In genomic region chr6:114390176-114390575, GRCh38 we compare ENCODE assay signal across 18 cellular contexts. TPM values are rescaled to one million over a fixed set of nuclear protein-coding genes. Genes with fewer than 3 reads are reported as not detected.
DNase-seq lines count a peak whose midpoint lies in the region; ATAC-seq and TF ChIP-seq lines count a peak whose summit lies in the region.
"Had no signal": no experiment of that assay in that cellular context is flagged by ENCODE, and none has a peak within 500 bp of the region (broad histone marks: within the 10 kb centered on the region; RNA-seq: fewer than 3 reads in every experiment).

No MANE protein-coding gene starts in this region.

- no peak for TF ChIP-seq CTCF in WTC11 (IDR thresholded peaks at IDR 0.05)

- no peaks in the 10 kb centered on the region for H3K4me1 ChIP-seq in right cardiac atrium (ENCODE audit: control insufficient read depth, insufficient read depth, low read length)
- H3K4me1 ChIP-seq: BLaER1 treated with 17β-estradiol and CSF1 and Interleukin-3, amounts not matched to agents 10 nM and 100 nM had no signal

- POLR2A ChIA-PET in WTC11 (lab: Charles Lee), result no interaction called here

- no peaks in the 10 kb centered on the region for H3K27me3 ChIP-seq in right cardiac atrium (ENCODE audit: control insufficient read depth, insufficient read depth)
- H3K27me3 ChIP-seq: BLaER1 treated with 17β-estradiol and CSF1 and Interleukin-3, amounts not matched to agents 10 nM and 100 nM had no signal

- no peak overlapping the region for H3K27ac ChIP-seq in right cardiac atrium (ENCODE audit: low read length)
- H3K27ac ChIP-seq: BLaER1 treated with 17β-estradiol and CSF1 and Interleukin-3, amounts not matched to agents 10 nM and 100 nM; PC-9 had no signal

- WGBS in right cardiac atrium, result 76% methylated on average over 2 of the region's 2 CpGs

- CTCF ChIA-PET in WTC11 (lab: Charles Lee), result no interaction called here

- DNase-seq in Daoy (ENCODE audit: low read depth) (peak; percentile 2), HT1080 (ENCODE audit: low read depth) (peak; percentile 59), WTC11 (ENCODE audit: low spot score) (no peak), islet precursor cell (peak; percentile 53), DMS 273 treated with DMSO at 0.1 percent for 48 hours (lab: John Stamatoyannopoulos, UW) (no peak), right cardiac atrium (no peak), NCI-H1930 (lab: John Stamatoyannopoulos, UW) (no peak), NOMO-1 treated with DMSO at 0.1 percent for 48 hours (lab: John Stamatoyannopoulos, UW; ENCODE audit: unreplicated experiment) (no peak)
- DNase-seq: CD8-positive, alpha-beta T cell; DND-41; KG1; NCI-H1417; NCI-H187; NCI-H345; NCI-H524 treated with DMSO at 0.1 percent for 48 hours; PC-9 had no signal

- no peaks in the 10 kb centered on the region for H3K36me3 Mint-ChIP-seq in WTC11
- H3K36me3 Mint-ChIP-seq: CD8-positive, alpha-beta T cell had no signal

- no peaks in the 10 kb centered on the region for H3K27me3 Mint-ChIP-seq in WTC11 (ENCODE audit: low read depth)

- intact Hi-C loops in right cardiac atrium (cut with DNase I), result no loop called here

- ATAC-seq in WTC11, result peak; percentile 24; the same call in 1 of the 2 replicates
- ATAC-seq in right cardiac atrium, result no peak
- ATAC-seq: CD8-positive, alpha-beta T cell had no signal

- H3K9me3 Mint-ChIP-seq in WTC11, result no peaks in the 10 kb centered on the region
- H3K9me3 Mint-ChIP-seq: CD8-positive, alpha-beta T cell had no signal

- no peak overlapping the region for H3K4me3 Mint-ChIP-seq in WTC11
- H3K4me3 Mint-ChIP-seq: CD8-positive, alpha-beta T cell had no signal

- H3K4me3 ChIP-seq in right cardiac atrium (ENCODE audit: low read length), result no peak overlapping the region
- H3K4me3 ChIP-seq: BLaER1 treated with 17β-estradiol and CSF1 and Interleukin-3, amounts not matched to agents 10 nM and 100 nM; PC-9 had no signal

- peaks cover 56% of the 10 kb centered on the region for H3K4me1 Mint-ChIP-seq in WTC11

- no peaks in the 10 kb centered on the region for H3K9me3 ChIP-seq in right cardiac atrium (ENCODE audit: control insufficient read depth, low read length)
- H3K9me3 ChIP-seq: BLaER1 treated with 17β-estradiol and CSF1 and Interleukin-3, amounts not matched to agents 10 nM and 100 nM had no signal

- H3K27ac Mint-ChIP-seq in WTC11, result no peak overlapping the region
- H3K27ac Mint-ChIP-seq: CD8-positive, alpha-beta T cell had no signal

TF ChIP-seq in WTC11, 78 proteins besides CTCF, POLR2A, EP300 and RAD21:
- TF ChIP-seq TP53 (CRISPR knock-in tag; IDR thresholded peaks at IDR 0.05), result no peak
- no peak for TF ChIP-seq ZNF512 (CRISPR knock-in tag; IDR thresholded peaks at IDR 0.05; ENCODE audit: borderline replicate concordance)
- TF ChIP-seq ETV6 (CRISPR knock-in tag; IDR thresholded peaks at IDR 0.05), result no peak
- TF ChIP-seq ZNF121 (CRISPR knock-in tag; IDR thresholded peaks at IDR 0.05), result no peak
- no peak for TF ChIP-seq CBFB (CRISPR knock-in tag; IDR thresholded peaks at IDR 0.05; ENCODE audit: low read depth)
- no peak for TF ChIP-seq SOX15 (CRISPR knock-in tag; IDR thresholded peaks at IDR 0.05)

RNA-seq across cellular contexts. Expression of gene HS3ST5, which starts 47.4 kb away (rescaled TPM):
- total RNA-seq in Daoy (2014; rRNA removed; shearing (Covaris generic)), result not detected in 2 replicates
- 0.18 TPM in 1 of 2 replicates, not detected in the other for total RNA-seq in HT1080 (2014; rRNA removed; shearing (Covaris generic))
- polyA plus RNA-seq in HT1080 (2015; cell fraction: cytosol; rRNA removed), result 0.07 and 0.10 TPM in 2 replicates
- polyA plus RNA-seq in HT1080 (2015; cell fraction: nucleus; rRNA removed), result 0.08 and 0.10 TPM in 2 replicates
- total RNA-seq in WTC11 (2021), result 8.1 to 8.7 TPM (median 8.6 TPM) in 3 replicates
- not detected for total RNA-seq in right cardiac atrium
- not detected for polyA plus RNA-seq in right cardiac atrium
- total RNA-seq: A673; CD8-positive, alpha-beta T cell had no signal

Comparison
In these comparisons a context has a peak if more than half of its experiments do, and no peak if none do; other contexts are left out.
1. DNase-seq: peak in Daoy (single experiment), HT1080 (single experiment) and islet precursor cell (single experiment); none in WTC11 (single experiment), DMS 273 treated with DMSO at 0.1 percent for 48 hours (single experiment), right cardiac atrium (0 of 3), NCI-H1930 (0 of 2) and NOMO-1 treated with DMSO at 0.1 percent for 48 hours (single experiment).